24 cellular contexts compared by ENCODE assay signal in genomic region chr7:139913006-139913405, GRCh38.
DNase-seq lines count a peak whose midpoint lies in the region; ATAC-seq and TF ChIP-seq lines count a peak whose summit lies in the region.
"Had no signal": no experiment of that assay in that cellular context is flagged by ENCODE, and none has a peak within 500 bp of the region (broad histone marks: within the 10 kb centered on the region; RNA-seq: fewer than 3 reads in every experiment).

No MANE protein-coding gene starts in this region.

- H3K9me3 ChIP-seq in SK-N-SH = 0 out of 2 replicates have a peak, but pooled peaks cover 3% of the 10 kb centered on the region
- no peaks in the 10 kb centered on the region for H3K9me3 ChIP-seq in GM23248 (ENCODE audit: low read depth)
- H3K9me3 ChIP-seq: HAP-1 had no signal

- H3K9ac ChIP-seq in SK-N-SH = no peak overlapping the region
- H3K9ac ChIP-seq in GM23248 = no peak overlapping the region
- H3K9ac ChIP-seq in mesendoderm (ENCODE audit: low read length) = no peak overlapping the region
- H3K9ac ChIP-seq: BLaER1 treated with 17β-estradiol and CSF1 and Interleukin-3, amounts not matched to agents 10 nM and 100 nM had no signal

- CTCF ChIA-PET in SK-N-SH (lab: Yijun Ruan, JAX) = no interaction called here

- no peak for TF ChIP-seq RAD21 in SK-N-SH (IDR thresholded peaks at IDR 0.05; ENCODE audit: low read length)

- in situ Hi-C loops in GM23248 (cut with MboI) = no loop called here

- no peak overlapping the region for H2AK5ac ChIP-seq in mesendoderm (ENCODE audit: low read length)

- H3F3A ChIP-seq in SK-N-SH (replicated peaks; ENCODE audit: insufficient read depth) = peaks cover 20% of the 10 kb centered on the region
- peaks cover 34% of the 10 kb centered on the region for H3F3A ChIP-seq in GM23248 (ENCODE audit: insufficient read depth)

- 85% methylated on average over 6 of the region's 6 CpGs for WGBS in SK-N-SH (ENCODE audit: low lambda C conversion rate)
- WGBS in GM23248 (ENCODE audit: low coverage in 1 of 2, low lambda C conversion rate in 2 of 2, missing lambda C conversion rate in 2 of 2), 2 experiments = 40 to 47% methylated on average over 6 of the region's 6 CpGs
- WGBS in mesendoderm (ENCODE audit: extremely low coverage, insufficient coverage, low lambda C conversion rate) = no CpG with 5 or more reads among the region's 6 CpGs

- H3K79me2 ChIP-seq in SK-N-SH (ENCODE audit: insufficient read depth) = no peaks in the 10 kb centered on the region
- no peaks in the 10 kb centered on the region for H3K79me2 ChIP-seq in GM23248 (ENCODE audit: insufficient read depth)
- H3K79me2 ChIP-seq in mesendoderm (ENCODE audit: control insufficient read depth, insufficient read depth, low read length) = no peaks in the 10 kb centered on the region

- H3K23ac ChIP-seq in mesendoderm (ENCODE audit: low read length) = no peak overlapping the region

- H3K4me1 ChIP-seq in SK-N-SH (ENCODE audit: control insufficient read depth in 1 of 2, insufficient read depth in 2 of 2, low read depth in 1 of 2, low read length in 1 of 2) (peaks cover 3 to 31% of the 10 kb centered on the region in 2 experiments; a peak in 3 of 4 replicates), GM23248 (ENCODE audit: insufficient read depth) (peaks cover 42% of the 10 kb centered on the region), mesendoderm (ENCODE audit: control insufficient read depth, low read depth, low read length) (no peaks in the 10 kb centered on the region)

- no peak overlapping the region for H3K27ac Mint-ChIP-seq in activated naive CD4-positive, alpha-beta T cell treated with anti-CD3 and anti-CD28 coated beads, Interleukin-2, amount 50 U/mL, for 72 hours
- H3K27ac Mint-ChIP-seq: CD4-positive, alpha-beta T cell had no signal

- H4K8ac ChIP-seq in mesendoderm (ENCODE audit: low read depth, low read length) = no peak overlapping the region

- TF ChIP-seq EP300 in SK-N-SH (IDR thresholded peaks at IDR 0.05; ENCODE audit: borderline replicate concordance in 1 of 2, low read depth in 1 of 2, low read length in 1 of 2) = no peak

- H2BK120ac ChIP-seq in mesendoderm (ENCODE audit: low read depth, low read length) = no peak overlapping the region

- POLR2A ChIA-PET in SK-N-SH (lab: Yijun Ruan, JAX) = no interaction called here

- no peak overlapping the region for H2BK5ac ChIP-seq in mesendoderm (ENCODE audit: low read length)

- H4K20me1 ChIP-seq in SK-N-SH (ENCODE audit: insufficient read depth) (no peaks in the 10 kb centered on the region), GM23248 (ENCODE audit: insufficient read depth) (no peaks in the 10 kb centered on the region)

- H3K27me3 ChIP-seq in SK-N-SH (ENCODE audit: insufficient read depth) = no peaks in the 10 kb centered on the region
- no peaks in the 10 kb centered on the region for H3K27me3 ChIP-seq in GM23248 (replicated peaks; ENCODE audit: insufficient read depth)
- H3K27me3 ChIP-seq in mesendoderm (ENCODE audit: insufficient read depth, low read length, poor library complexity) = no peaks in the 10 kb centered on the region
- H3K27me3 ChIP-seq: BLaER1 treated with 17β-estradiol and CSF1 and Interleukin-3, amounts not matched to agents 10 nM and 100 nM had no signal

- no peak for TF ChIP-seq CTCF in SK-N-SH (IDR thresholded peaks at IDR 0.05)

- no peak overlapping the region for H3K18ac ChIP-seq in mesendoderm (ENCODE audit: low read length)

- no peak overlapping the region for H4K5ac ChIP-seq in mesendoderm (ENCODE audit: low read length)

- H3K9me2 ChIP-seq in SK-N-SH (no peaks in the 10 kb centered on the region), GM23248 (ENCODE audit: insufficient read depth) (no peaks in the 10 kb centered on the region)

- peaks cover 4 to 7% of the 10 kb centered on the region in 2 donors for H3K36me3 Mint-ChIP-seq in activated naive CD4-positive, alpha-beta T cell treated with anti-CD3 and anti-CD28 coated beads, Interleukin-2, amount 50 U/mL, for 72 hours

- H3K56ac ChIP-seq in mesendoderm (ENCODE audit: low read length) = no peak overlapping the region

- no peak overlapping the region for H3K4me2 ChIP-seq in SK-N-SH
- no peak overlapping the region for H3K4me2 ChIP-seq in GM23248 (ENCODE audit: unreplicated experiment)
- no peak overlapping the region for H3K4me2 ChIP-seq in mesendoderm (ENCODE audit: low read length)

- no peaks in the 10 kb centered on the region for H3K36me3 ChIP-seq in SK-N-SH (replicated peaks in 1 of 2; ENCODE audit: control insufficient read depth in 1 of 2, insufficient read depth in 2 of 2, low read length in 1 of 2)
- H3K36me3 ChIP-seq in GM23248 (ENCODE audit: low read depth) = no peaks in the 10 kb centered on the region
- H3K36me3 ChIP-seq in mesendoderm (ENCODE audit: control insufficient read depth, insufficient read depth, low read length) = no peaks in the 10 kb centered on the region
- H3K36me3 ChIP-seq: HAP-1 had no signal

- ATAC-seq in SK-N-SH treated with all-trans-retinoic acid at 6 μM for 48 hours = no peak
- no peak for ATAC-seq in activated naive CD4-positive, alpha-beta T cell treated with anti-CD3 and anti-CD28 coated beads, Interleukin-2, amount 50 U/mL, for 72 hours
- no peak for ATAC-seq in HG03439 (IDR thresholded peaks at IDR 0.05; ENCODE audit: unreplicated experiment)
- ATAC-seq: Panc1 had no signal

- H3K4me3 ChIP-seq in SK-N-SH (ENCODE audit: low read depth in 2 of 2, low read length in 1 of 2) (no peak overlapping the region), GM23248 (no peak overlapping the region), mesendoderm (ENCODE audit: low read length) (no peak overlapping the region)
- H3K4me3 ChIP-seq: BLaER1 treated with 17β-estradiol and CSF1 and Interleukin-3, amounts not matched to agents 10 nM and 100 nM; HAP-1 had no signal

- DNase-seq in SK-N-SH (no peak), GM23248 (peak; percentile 17), fibroblast of gingiva (ENCODE audit: low read depth) (peak; percentile 63), mesendoderm (peak; percentile 3), AML-193 (lab: John Stamatoyannopoulos, UW) (no peak)
- DNase-seq in activated naive CD4-positive, alpha-beta T cell treated with anti-CD3 and anti-CD28 coated beads, Interleukin-2, amount 50 U/mL, for 72 hours (ENCODE audit: low spot score in 2 of 2) = no peak
- DNase-seq: 8988T; CD4-positive, alpha-beta T cell; GOT3; HFFc6; KBM-7; MM.1S; NCI-H2029; NCI-H446; NCI-H526; NCI-H82; SHP77 treated with DMSO at 0.1 percent for 48 hours; SW 1271 had no signal

- H2BK15ac ChIP-seq in mesendoderm (replicated peaks; ENCODE audit: low read depth) = no peak overlapping the region

- no peak overlapping the region for H3K4ac ChIP-seq in mesendoderm (ENCODE audit: low read depth, low read length)

- no peaks in the 10 kb centered on the region for H3K79me1 ChIP-seq in mesendoderm (ENCODE audit: low read length)

- H3K27ac ChIP-seq in SK-N-SH (ENCODE audit: low read depth in 2 of 2, low read length in 1 of 2) (no peak overlapping the region), GM23248 (no peak overlapping the region), mesendoderm (ENCODE audit: low read depth, low read length) (no peak overlapping the region)
- H3K27ac ChIP-seq: HL-60 had no signal

- peaks cover 0 to 3% of the 10 kb centered on the region in 2 donors for H3K9me3 Mint-ChIP-seq in activated naive CD4-positive, alpha-beta T cell treated with anti-CD3 and anti-CD28 coated beads, Interleukin-2, amount 50 U/mL, for 72 hours
- H3K9me3 Mint-ChIP-seq: CD4-positive, alpha-beta T cell; HFFc6 had no signal

- H2AFZ ChIP-seq in SK-N-SH (ENCODE audit: low read depth) = no peak overlapping the region
- H2AFZ ChIP-seq in GM23248 = no peak overlapping the region

TF ChIP-seq in SK-N-SH, 30 proteins besides CTCF, POLR2A, EP300 and RAD21:
- TF ChIP-seq GABPA (IDR thresholded peaks at IDR 0.05; ENCODE audit: low read depth) = no peak
- peak; percentile 24; the same call in 1 of the 2 replicates for TF ChIP-seq TCF12 (IDR thresholded peaks at IDR 0.05)

TF ChIP-seq in SK-N-SH treated with all-trans-retinoic acid at 6 μM for 48 hours, 23 proteins besides CTCF, POLR2A, EP300 and RAD21 (continues in another document):
- TF ChIP-seq PPARA (CRISPR knock-in tag; IDR thresholded peaks at IDR 0.05; ENCODE audit: borderline replicate concordance) (no peak), CREB5 (CRISPR knock-in tag; IDR thresholded peaks at IDR 0.05; ENCODE audit: low read depth) (no peak), ZNF70 (CRISPR knock-in tag; IDR thresholded peaks at IDR 0.05) (no peak), POU6F1 (CRISPR knock-in tag; IDR thresholded peaks at IDR 0.05; ENCODE audit: borderline replicate concordance, low read depth) (no peak), CSDC2 (CRISPR knock-in tag; IDR thresholded peaks at IDR 0.05) (no peak)

Comparison
In these comparisons a context has a peak if more than half of its experiments do, and no peak if none do; other contexts are left out.
1. DNase-seq: peak in GM23248 (single experiment), fibroblast of gingiva (single experiment) and mesendoderm (single experiment); none in SK-N-SH (single experiment), activated naive CD4-positive, alpha-beta T cell treated with anti-CD3 and anti-CD28 coated beads, Interleukin-2, amount 50 U/mL, for 72 hours (0 of 2) and AML-193 (0 of 2).